ENCODE assay signal across 17 cellular contexts in the genomic region with DNA sequence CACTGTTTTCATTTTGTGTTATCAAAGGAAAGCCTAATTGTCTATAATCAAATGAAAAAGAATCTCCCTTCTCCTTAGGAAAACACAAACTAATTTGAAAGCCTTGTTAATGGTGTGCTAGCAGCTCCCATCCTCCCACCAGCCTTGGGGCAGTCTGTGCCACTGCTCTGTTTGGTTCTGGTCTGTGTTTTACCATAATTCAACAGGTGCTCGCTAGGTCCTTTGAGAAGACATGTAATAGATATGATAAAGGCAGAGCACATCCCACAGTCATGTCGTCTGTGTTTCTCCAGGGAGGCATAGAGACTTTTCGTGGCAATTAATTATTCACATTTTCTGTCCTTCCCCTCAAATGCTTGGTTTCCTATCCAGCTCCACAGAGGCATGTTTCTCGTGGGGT. TPM values are rescaled to one million over a fixed set of nuclear protein-coding genes. Genes with fewer than 3 reads are reported as not detected.
A peak's percentile ranks its signal among the peaks of the same experiment; 100 is the strongest.
DNase-seq lines count a peak whose midpoint lies in the region; ATAC-seq and TF ChIP-seq lines count a peak whose summit lies in the region.
"Had no signal": no experiment of that assay in that cellular context is flagged by ENCODE, and none has a peak within 500 bp of the region (broad histone marks: within the 10 kb centered on the region; RNA-seq: fewer than 3 reads in every experiment).

No MANE protein-coding gene starts in this region.

- peaks cover 0 to 7% (median 6%) of the 10 kb centered on the region in 4 donors for H3K4me1 ChIP-seq in transverse colon
- H3K4me1 ChIP-seq: A549, BLaER1, Caco-2 had no signal

- no peak for TF ChIP-seq CTCF in dorsolateral prefrontal cortex (IDR thresholded peaks at IDR 0.05 in 54 of 56, conservative IDR thresholded peaks at IDR 0.05 in 2 of 56; ENCODE audit: low read depth in 1 of 56, partially characterized antibody in 56 of 56)
- no peak for TF ChIP-seq CTCF in transverse colon (IDR thresholded peaks at IDR 0.05)

- no peak for TF ChIP-seq EP300 in transverse colon (IDR thresholded peaks at IDR 0.05; ENCODE audit: low read depth)

- intact Hi-C loops in Right ventricle myocardium superior (cut with DNase I): loop anchor here (5.0 kb wide), 1 partner anchor 36 kb away; no protein-coding TSS in a partner anchor
- intact Hi-C loops in cardiac septum (cut with DNase I): loop anchor here (2.0 to 5.0 kb wide), 2 partner anchors 23 to 36 kb away; a partner anchor contains a TSS
- intact Hi-C loops in dorsolateral prefrontal cortex (cut with DNase I): loop anchor here (2.0 kb wide), 1 partner anchor 23 kb away; a partner anchor contains a TSS
- intact Hi-C loops in transverse colon (cut with DNase I; ENCODE audit: low total_unique reads): no loop called here

- TF ChIP-seq POLR2A in transverse colon (IDR thresholded peaks at IDR 0.05): no peak

- in situ Hi-C loops in transverse colon (cut with MboI; ENCODE audit: low pct_ligation_motif_present in 1 of 4, low pct_unique_long_range_greater_than_20kb in 1 of 4, low sequenced_read_pairs in 3 of 4): no loop called here

- H3K9me3 ChIP-seq in transverse colon: no peaks in the 10 kb centered on the region
- H3K9me3 ChIP-seq: A549, adrenal gland, BLaER1, Caco-2 had no signal

- H3K4me3 ChIP-seq in dorsolateral prefrontal cortex (peak overlapping the region in 11 of 59 donors; percentile 0 to 35 (median 23)), transverse colon (no peak overlapping the region)
- H3K4me3 ChIP-seq: A549, adrenal gland, BLaER1, GM12878 had no signal

- ATAC-seq in Right ventricle myocardium superior (ENCODE audit: poor library complexity) (peak; percentile 18), GM21381 (IDR thresholded peaks at IDR 0.05; ENCODE audit: unreplicated experiment) (no peak)
- ATAC-seq: A549, GM12878 had no signal

- H3K36me3 ChIP-seq in transverse colon: no peaks in the 10 kb centered on the region
- H3K36me3 ChIP-seq: adrenal gland, BLaER1 had no signal

- no peaks in the 10 kb centered on the region for H3K27me3 ChIP-seq in dorsolateral prefrontal cortex
- H3K27me3 ChIP-seq in transverse colon: no peaks in the 10 kb centered on the region
- H3K27me3 ChIP-seq: adrenal gland, BLaER1 had no signal

- no peak for DNase-seq in Right ventricle myocardium superior
- no peak for DNase-seq in cardiac septum (ENCODE audit: low spot score)
- DNase-seq in dorsolateral prefrontal cortex: no peak
- DNase-seq in left kidney (ENCODE audit: low read depth, low spot score): peak; percentile 71
- no peak for DNase-seq in transverse colon
- no peak for DNase-seq in NCI-H1092 (lab: John Stamatoyannopoulos, UW)
- no peak for DNase-seq in ecto neural progenitor cell (ENCODE audit: low spot score)
- DNase-seq: activated T-cell treated with anti-CD3 and anti-CD28 coated beads, Interleukin-2, amount 50 U/mL, for 1 hour; Caco-2; DND-41; islet precursor cell; NCI-H2029 treated with DMSO at 0.1 percent for 48 hours had no signal

- H3K27ac ChIP-seq in dorsolateral prefrontal cortex: peak overlapping the region; percentile 81 to 100 (median 98)
- peak overlapping the region; percentile 28 to 76 (median 64) for H3K27ac ChIP-seq in transverse colon
- H3K27ac ChIP-seq: A549, BLaER1 had no signal

- WGBS in transverse colon (ENCODE audit: low coverage in 1 of 2), 2 donors: 73 to 95% methylated on average over 3 to 4 of the region's 4 CpGs

RNA-seq across cellular contexts. Expression of a gene that starts 23.8 kb away (rescaled TPM):
- 12.2 TPM for total RNA-seq in Right ventricle myocardium superior
- total RNA-seq in cardiac septum: 4.6 TPM
- total RNA-seq in dorsolateral prefrontal cortex: 100 to 1,000 TPM in 1 of 120 experiments, 10 to 100 TPM in 119; 15.1 to 107 (median 29.8) TPM
- 10 to 100 TPM in 1 of 4 donors, 1 to 10 TPM in 3; 1.9 to 17.7 (median 2.7) TPM for total RNA-seq in transverse colon
- total RNA-seq: GM12878 had no signal
